ENCODE assay signal across 8 cellular contexts in the genomic region with DNA sequence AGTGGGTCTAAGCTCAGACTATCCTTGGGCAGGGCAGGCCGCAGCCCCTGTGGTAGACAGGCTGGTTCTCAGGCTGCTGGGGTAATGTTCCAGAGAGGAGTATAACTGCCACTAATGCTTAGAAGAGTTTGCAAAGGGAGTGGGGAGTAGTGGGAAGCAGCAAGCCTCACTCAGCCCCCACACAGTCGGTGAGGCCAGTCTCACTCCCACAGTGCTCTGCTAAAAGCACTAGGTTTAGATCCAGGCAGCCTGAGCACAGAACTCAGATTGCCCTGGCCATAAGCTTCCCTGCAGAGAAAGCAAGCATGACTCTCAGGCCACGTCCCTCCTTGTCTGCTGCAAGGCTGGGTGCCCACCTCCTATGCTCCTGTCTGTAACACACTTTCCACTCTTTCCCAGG.
"Had no signal": no experiment of that assay in that cellular context is flagged by ENCODE, and none has a peak within 500 bp of the region (broad histone marks: within the 10 kb centered on the region; RNA-seq: fewer than 3 reads in every experiment).

No MANE protein-coding gene starts in this region.

- H3K36me3 ChIP-seq: HAP-1 had no signal

- H3K4me3 ChIP-seq: GM23248, HAP-1 had no signal

- ATAC-seq: HCT116, HepG2 had no signal

- FAIRE-seq: HepG2 had no signal

- H3K9ac ChIP-seq: GM23248 had no signal

- DNase-seq: GM23248, GOT3, HFFc6, KBM-7 had no signal

- H3K27ac ChIP-seq: GM23248, HL-60 had no signal

- H3K4me1 ChIP-seq: HAP-1 had no signal

- H3K9me3 ChIP-seq: HAP-1 had no signal

- H2AFZ ChIP-seq: GM23248 had no signal
